In the genomic region with DNA sequence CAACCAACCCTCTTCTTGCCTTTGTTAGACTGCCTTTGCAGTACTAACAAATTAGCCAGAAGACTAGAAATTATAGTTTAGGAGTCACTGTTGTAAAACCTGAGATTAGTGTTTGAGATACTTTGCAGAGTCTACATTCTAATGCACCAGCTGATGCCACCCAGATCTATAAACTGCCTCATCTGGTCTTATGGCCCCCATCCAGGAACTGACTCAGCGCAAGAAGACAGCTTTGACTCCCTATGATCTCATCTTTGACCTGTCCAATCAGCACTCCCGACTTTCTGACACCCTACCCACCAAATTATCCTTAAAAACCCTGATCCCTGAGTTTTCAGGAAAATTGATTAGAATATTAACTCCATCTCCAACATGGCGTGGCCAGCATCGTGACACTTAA, we compare ENCODE assay signal across 23 cellular contexts.
DNase-seq lines count a peak whose midpoint lies in the region; ATAC-seq and TF ChIP-seq lines count a peak whose summit lies in the region.
"Had no signal": no experiment of that assay in that cellular context is flagged by ENCODE, and none has a peak within 500 bp of the region (broad histone marks: within the 10 kb centered on the region; RNA-seq: fewer than 3 reads in every experiment).

No MANE protein-coding gene starts in this region.

- H4K20me1 ChIP-seq in GM23338 (replicated peaks; ENCODE audit: insufficient read depth), result no peaks in the 10 kb centered on the region

- no peak overlapping the region for H3K27ac ChIP-seq in GM23338 (ENCODE audit: low read depth)
- H3K27ac ChIP-seq: HL-60, KMS-11, RWPE1 had no signal

- 0 out of 2 replicates have a peak, but pooled peaks cover 2% of the 10 kb centered on the region for H3K4me1 ChIP-seq in GM23338 (ENCODE audit: insufficient read depth)

- H3K36me3 ChIP-seq in GM23338 (ENCODE audit: insufficient read depth), result no peaks in the 10 kb centered on the region

- TF ChIP-seq CTCF in GM23338 (conservative IDR thresholded peaks at IDR 0.05; ENCODE audit: low read depth in 2 of 2) (no peak), fibroblast of mammary gland (conservative IDR thresholded peaks at IDR 0.05; ENCODE audit: control insufficient read depth, insufficient read depth, low read depth, low read length) (no peak), GM10248 (IDR thresholded peaks at IDR 0.05; ENCODE audit: control extremely low read depth, extremely low read depth, low read depth, missing control alignments) (no peak), mesothelial cell of epicardium (IDR thresholded peaks at IDR 0.05; ENCODE audit: unreplicated experiment) (no peak)

- no peak overlapping the region for H3K4me3 Mint-ChIP-seq in GM23338
- no peak overlapping the region for H3K4me3 Mint-ChIP-seq in mesothelial cell of epicardium
- H3K4me3 Mint-ChIP-seq: CD8-positive, alpha-beta T cell had no signal

- no peak overlapping the region for H3K4me3 ChIP-seq in GM23338
- H3K4me3 ChIP-seq in fibroblast of mammary gland (ENCODE audit: control insufficient read depth, low read depth, low read length), result no peak overlapping the region
- H3K4me3 ChIP-seq: GM12878 had no signal

- no peaks in the 10 kb centered on the region; the same call in 2 of the 3 replicates for H3K4me1 Mint-ChIP-seq in GM23338
- no peaks in the 10 kb centered on the region for H3K4me1 Mint-ChIP-seq in mesothelial cell of epicardium

- H2AFZ ChIP-seq in GM23338, result peak overlapping the region; percentile 23; the same call in 1 of the 2 replicates

- H3K27ac Mint-ChIP-seq in GM23338 (no peak overlapping the region), mesothelial cell of epicardium (no peak overlapping the region)
- H3K27ac Mint-ChIP-seq: CD8-positive, alpha-beta T cell had no signal

- H3K36me3 Mint-ChIP-seq in GM23338 (ENCODE audit: low read depth) (peaks cover 15% of the 10 kb centered on the region), mesothelial cell of epicardium (peaks cover 6% of the 10 kb centered on the region)
- H3K36me3 Mint-ChIP-seq: CD8-positive, alpha-beta T cell had no signal

- H3K9me3 Mint-ChIP-seq in GM23338, result peaks cover 15% of the 10 kb centered on the region
- peaks cover 12% of the 10 kb centered on the region for H3K9me3 Mint-ChIP-seq in mesothelial cell of epicardium

- DNase-seq in A172 (ENCODE audit: low spot score), result peak; percentile 73
- DNase-seq in GM23338 (ENCODE audit: low spot score), result no peak
- DNase-seq in M059J (ENCODE audit: low read depth), result peak; percentile 75
- peak; percentile 44 for DNase-seq in fibroblast of mammary gland (ENCODE audit: low read depth)
- no peak for DNase-seq in GM10248 (ENCODE audit: extremely low spot score)
- no peak for DNase-seq in NCI-H1930 (lab: John Stamatoyannopoulos, UW)
- no peak for DNase-seq in pons (ENCODE audit: low spot score)
- no peak for DNase-seq in mesothelial cell of epicardium (ENCODE audit: low spot score in 2 of 2, unreplicated experiment in 2 of 2)
- DNase-seq: 8988T; AML-193; C1 segment of cervical spinal cord; CD8-positive, alpha-beta T cell; H7; NCI-H1417; NCI-H1694 treated with DMSO at 0.1 percent for 48 hours; NCI-H446 treated with DMSO at 0.1 percent for 48 hours; NCI-H526 treated with DMSO at 0.1 percent for 48 hours; SIG-M5 had no signal

- H3K27me3 Mint-ChIP-seq in GM23338 (ENCODE audit: insufficient read depth, low read depth, poor library complexity) (no peaks in the 10 kb centered on the region), mesothelial cell of epicardium (ENCODE audit: low read depth) (no peaks in the 10 kb centered on the region)

- H3K27me3 ChIP-seq in GM23338 (ENCODE audit: insufficient read depth), result no peaks in the 10 kb centered on the region

- CTCF ChIA-PET in GM10248 (lab: Yijun Ruan, JAX), result interaction anchor here (1.2 kb wide), 1 partner anchor 9 kb away, joined by 3 read pairs; no protein-coding TSS in a partner anchor

- H3F3A ChIP-seq in GM23338 (replicated peaks; ENCODE audit: low read depth), result no peaks in the 10 kb centered on the region

- peaks cover 3% of the 10 kb centered on the region for H3K9me2 ChIP-seq in GM23338 (ENCODE audit: insufficient read depth)

- no peak for ATAC-seq in GM23338
- ATAC-seq: CD8-positive, alpha-beta T cell; GM12878; SK-N-SH treated with all-trans-retinoic acid at 6 μM for 48 hours had no signal

- POLR2A ChIA-PET in GM10248 (lab: Yijun Ruan, JAX), result no interaction called here

- no peak overlapping the region for H3K4me2 ChIP-seq in GM23338
- H3K4me2 ChIP-seq: KMS-11 had no signal

- no peaks in the 10 kb centered on the region for H3K79me2 ChIP-seq in GM23338 (replicated peaks; ENCODE audit: insufficient read depth)

TF ChIP-seq in GM23338, 12 proteins besides CTCF, POLR2A, EP300 and RAD21:
- TF ChIP-seq EZH2phosphoT487 (IDR thresholded peaks at IDR 0.05; ENCODE audit: unreplicated experiment), result no peak
- TF ChIP-seq NANOG (IDR thresholded peaks at IDR 0.05; ENCODE audit: borderline replicate concordance), result no peak
- TF ChIP-seq, protein P1, sequence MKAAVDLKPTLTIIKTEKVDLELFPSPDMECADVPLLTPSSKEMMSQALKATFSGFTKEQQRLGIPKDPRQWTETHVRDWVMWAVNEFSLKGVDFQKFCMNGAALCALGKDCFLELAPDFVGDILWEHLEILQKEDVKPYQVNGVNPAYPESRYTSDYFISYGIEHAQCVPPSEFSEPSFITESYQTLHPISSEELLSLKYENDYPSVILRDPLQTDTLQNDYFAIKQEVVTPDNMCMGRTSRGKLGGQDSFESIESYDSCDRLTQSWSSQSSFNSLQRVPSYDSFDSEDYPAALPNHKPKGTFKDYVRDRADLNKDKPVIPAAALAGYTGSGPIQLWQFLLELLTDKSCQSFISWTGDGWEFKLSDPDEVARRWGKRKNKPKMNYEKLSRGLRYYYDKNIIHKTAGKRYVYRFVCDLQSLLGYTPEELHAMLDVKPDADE (IDR thresholded peaks at IDR 0.05), result no peak
- TF ChIP-seq CREB1 (CRISPR knock-in tag; IDR thresholded peaks at IDR 0.05; ENCODE audit: low read depth), result no peak
- no peak for TF ChIP-seq POLR2AphosphoS5 (IDR thresholded peaks at IDR 0.05; ENCODE audit: low read depth)
- TF ChIP-seq STAT1 (IDR thresholded peaks at IDR 0.05; ENCODE audit: unreplicated experiment), result no peak
- no peak for TF ChIP-seq ZNF114 (CRISPR knock-in tag; IDR thresholded peaks at IDR 0.05)

Comparison
In these comparisons a context has a peak if more than half of its experiments do, and no peak if none do; other contexts are left out.
1. DNase-seq: peak in A172 (single experiment), M059J (single experiment) and fibroblast of mammary gland (single experiment); none in GM23338 (single experiment), GM10248 (single experiment), NCI-H1930 (0 of 2), pons (single experiment) and mesothelial cell of epicardium (0 of 2).